ENCODE assay signal across 9 cellular contexts in the genomic region with DNA sequence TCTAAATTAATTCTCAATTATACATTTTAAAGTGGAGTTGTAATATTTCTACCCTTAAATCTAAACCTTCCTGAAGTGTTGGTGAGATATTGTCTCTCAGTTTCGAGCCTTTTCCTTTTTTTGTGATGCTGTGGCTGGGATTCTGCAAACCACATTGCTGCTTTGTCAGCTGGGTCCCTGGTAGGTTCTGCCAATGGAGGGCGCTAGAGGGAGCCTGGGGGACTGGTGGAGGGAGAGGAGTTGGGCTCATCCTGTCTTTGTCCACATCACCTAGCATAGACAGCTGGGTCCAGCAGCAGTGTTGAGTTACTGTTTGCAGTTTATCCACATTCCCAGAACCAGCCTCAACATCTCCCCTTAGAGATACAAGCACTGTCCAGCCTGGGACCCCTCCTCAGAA. TPM values are rescaled to one million over a fixed set of nuclear protein-coding genes. Genes with fewer than 3 reads are reported as not detected.
DNase-seq lines count a peak whose midpoint lies in the region; ATAC-seq and TF ChIP-seq lines count a peak whose summit lies in the region.
"Had no signal": no experiment of that assay in that cellular context is flagged by ENCODE, and none has a peak within 500 bp of the region (broad histone marks: within the 10 kb centered on the region; RNA-seq: fewer than 3 reads in every experiment).

No MANE protein-coding gene starts in this region.

- H3K27ac ChIP-seq in A673 (ENCODE audit: low read depth, low read length, poor library complexity, severe bottlenecking) = no peak overlapping the region
- no peak overlapping the region for H3K27ac ChIP-seq in OCI-LY7 (ENCODE audit: low read depth, low read length, poor library complexity, severe bottlenecking)

- no TSS peak for BruUV-seq in A673 (replicated peaks; lab: Mats Ljungman, UMichigan)
- BruUV-seq in OCI-LY7 (replicated peaks; lab: Mats Ljungman, UMichigan) = no TSS peak

- CTCF ChIA-PET in A673 (lab: Charles Lee) (interaction anchor here (1.0 kb wide), 1 partner anchor 192 kb away, joined by 3 read pairs; no protein-coding TSS in a partner anchor), OCI-LY7 (lab: Charles Lee; ENCODE audit: unreplicated experiment) (no interaction called here)

- ATAC-seq in GM18511 (IDR thresholded peaks at IDR 0.05; ENCODE audit: unreplicated experiment) (no peak), HG03135 (IDR thresholded peaks at IDR 0.05; ENCODE audit: unreplicated experiment) (no peak), GM21723 (IDR thresholded peaks at IDR 0.05; ENCODE audit: unreplicated experiment) (no peak)

- no peaks in the 10 kb centered on the region for H3K9me2 ChIP-seq in OCI-LY7 (ENCODE audit: insufficient read depth, low read length)

- H3K9me3 ChIP-seq in A673 (ENCODE audit: low read depth, low read length, poor library complexity, severe bottlenecking) (no peaks in the 10 kb centered on the region), OCI-LY7 (ENCODE audit: low read length) (no peaks in the 10 kb centered on the region)

- H4K20me1 ChIP-seq in OCI-LY7 (ENCODE audit: insufficient read depth, low read length) = no peaks in the 10 kb centered on the region

- DNase-seq in A673 (ENCODE audit: low spot score) = peak; percentile 61
- DNase-seq in Daoy (ENCODE audit: low read depth) = peak; percentile 80
- no peak for DNase-seq in OCI-LY7 (ENCODE audit: low spot score)
- DNase-seq in erythroblast (lab: John Stamatoyannopoulos, UW) = peak; percentile 9 to 15
- DNase-seq in RKO (ENCODE audit: low spot score) = no peak
- DNase-seq: NCI-H2227 treated with DMSO at 0.1 percent for 48 hours had no signal

- TF ChIP-seq POLR2A in erythroblast (IDR thresholded peaks at IDR 0.05; ENCODE audit: low read length) = no peak

- H3K4me3 ChIP-seq in A673 (ENCODE audit: low read depth, low read length, poor library complexity, severe bottlenecking) (no peak overlapping the region), OCI-LY7 (ENCODE audit: low read depth, low read length, poor library complexity, severe bottlenecking) (no peak overlapping the region)

- TF ChIP-seq CTCF in A673 (conservative IDR thresholded peaks at IDR 0.05; ENCODE audit: low read depth, low read length) (peak; percentile 64), OCI-LY7 (conservative IDR thresholded peaks at IDR 0.05; ENCODE audit: low read length) (peak; percentile 61)

- H3K4me2 ChIP-seq in OCI-LY7 (ENCODE audit: low read length) = no peak overlapping the region

- no peaks in the 10 kb centered on the region for H3K27me3 ChIP-seq in A673 (replicated peaks; ENCODE audit: insufficient read depth, low read depth, low read length, poor library complexity)

- POLR2A ChIA-PET in A673 (lab: Charles Lee; ENCODE audit: low non-redundant PET) = no interaction called here
- POLR2A ChIA-PET in OCI-LY7 (lab: Charles Lee) = no interaction called here

- H3K79me2 ChIP-seq in OCI-LY7 (ENCODE audit: insufficient read depth, low read depth, low read length) = no peaks in the 10 kb centered on the region

- no peaks in the 10 kb centered on the region for H3K36me3 ChIP-seq in A673 (ENCODE audit: insufficient read depth, low read length, poor library complexity, severe bottlenecking)
- no peaks in the 10 kb centered on the region for H3K36me3 ChIP-seq in OCI-LY7 (ENCODE audit: insufficient read depth, low read length)

- intact Hi-C loops in A673 (cut with micrococcal nuclease; ENCODE audit: unreplicated experiment) = no loop called here
- intact Hi-C loops in OCI-LY7 (cut with micrococcal nuclease; ENCODE audit: unreplicated experiment) = no loop called here

- H3K4me1 ChIP-seq in A673 (ENCODE audit: insufficient read depth, low read length, poor library complexity, severe bottlenecking) (peaks cover 11% of the 10 kb centered on the region), OCI-LY7 (ENCODE audit: insufficient read depth, low read length, poor library complexity, severe bottlenecking) (no peaks in the 10 kb centered on the region)

- no peak overlapping the region for H2AFZ ChIP-seq in OCI-LY7 (ENCODE audit: low read length)

RNA-seq across cellular contexts. Expression of a gene that starts 41.0 kb away (rescaled TPM):
- total RNA-seq in A673 (2021) = 25.5 and 28.6 TPM in 2 replicates
- total RNA-seq in Daoy (2014; rRNA removed; shearing (Covaris generic)) = 4.5 and 8.2 TPM in 2 replicates
- total RNA-seq in OCI-LY7 (2014; rRNA removed; shearing (Covaris generic)) = 5.5 and 6.8 TPM in 2 replicates
- total RNA-seq in OCI-LY7 (2022) = 10.2 and 11.4 TPM in 2 replicates

Comparison
In these comparisons a context has a peak if more than half of its experiments do, and no peak if none do; other contexts are left out.
1. DNase-seq: peak in A673 (single experiment), Daoy (single experiment) and erythroblast (2 of 2); none in OCI-LY7 (single experiment) and RKO (single experiment).